19 cellular contexts compared by ENCODE assay signal in the genomic region with DNA sequence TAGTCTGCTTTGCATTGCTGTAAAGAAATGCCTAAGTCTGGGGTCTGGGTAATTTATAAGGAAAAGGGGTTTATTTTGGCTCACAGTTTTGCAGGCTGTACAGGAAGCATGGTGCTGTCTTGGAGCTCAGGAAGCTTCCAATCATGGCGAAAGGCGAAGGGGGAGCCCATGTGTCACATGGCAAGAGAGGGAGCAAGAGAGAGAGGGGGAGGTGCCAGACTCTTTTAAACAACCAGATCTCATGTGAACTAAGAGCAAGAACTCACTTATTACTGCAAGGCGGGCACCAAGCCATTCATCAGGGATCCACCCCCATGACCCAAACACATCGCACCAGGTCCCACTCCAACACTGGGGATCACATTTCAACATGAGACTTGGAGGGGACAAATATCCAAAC.
"Had no signal": no experiment of that assay in that cellular context is flagged by ENCODE, and none has a peak within 500 bp of the region (broad histone marks: within the 10 kb centered on the region; RNA-seq: fewer than 3 reads in every experiment).

No MANE protein-coding gene starts in this region.

- H3K4me1 Mint-ChIP-seq: naive thymus-derived CD4-positive, alpha-beta T cell; nephron progenitor cell; stimulated activated memory B cell treated with anti-CD40 and anti-IgM and Interleukin-4, amounts not matched to agents 10 μg/mL and 1 μg/mL and 100 μg/mL, for 72 hours had no signal

- H3K27ac Mint-ChIP-seq: naive thymus-derived CD4-positive, alpha-beta T cell; nephron progenitor cell; stimulated activated memory B cell treated with anti-CD40 and anti-IgM and Interleukin-4, amounts not matched to agents 10 μg/mL and 1 μg/mL and 100 μg/mL, for 72 hours; stimulated activated naive CD8-positive, alpha-beta T cell treated with anti-CD3 and anti-CD28 coated beads, Interleukin-15, Interleukin-2, amounts not matched to agents 100 ng/mL and 50 ng/mL, for 24 hours had no signal

- H3K4me3 Mint-ChIP-seq: naive thymus-derived CD4-positive, alpha-beta T cell; nephron progenitor cell; stimulated activated memory B cell treated with anti-CD40 and anti-IgM and Interleukin-4, amounts not matched to agents 10 μg/mL and 1 μg/mL and 100 μg/mL, for 72 hours; stimulated activated naive CD8-positive, alpha-beta T cell treated with anti-CD3 and anti-CD28 coated beads, Interleukin-15, Interleukin-2, amounts not matched to agents 100 ng/mL and 50 ng/mL, for 24 hours had no signal

- H3K9me3 ChIP-seq: colonic mucosa, gastrocnemius medialis, neutrophil, tibial artery, vagina had no signal

- H3K4me3 ChIP-seq: colonic mucosa, gastrocnemius medialis, ovary, spleen, tibial artery, upper lobe of left lung, vagina had no signal

- H3K27ac ChIP-seq: colonic mucosa, gastrocnemius medialis, neutrophil, ovary, spleen, tibial artery, upper lobe of left lung, vagina had no signal

- DNase-seq: colonic mucosa; effector CD8-positive, alpha-beta T cell; gastrocnemius medialis; mesendoderm; nephron progenitor cell; ovary; spleen; stimulated activated CD4-positive, alpha-beta T cell treated with anti-CD3 and anti-CD28 coated beads, Interleukin-15, amount 100 ng/mL, for 24 hours; stimulated activated CD4-positive, alpha-beta T cell treated with anti-CD3 and anti-CD28 coated beads, Interleukin-1b, Interleukin-23, amount 100 ng/mL, for 48 hours; stimulated activated CD4-positive, alpha-beta T cell treated with anti-CD3 and anti-CD28 coated beads, Interleukin-4, amount 100 ng/mL, for 24 hours; tibial artery had no signal

- H3K27me3 ChIP-seq: colonic mucosa, neutrophil, ovary, upper lobe of left lung, vagina had no signal

- H3K36me3 Mint-ChIP-seq: naive thymus-derived CD4-positive, alpha-beta T cell; stimulated activated memory B cell treated with anti-CD40 and anti-IgM and Interleukin-4, amounts not matched to agents 10 μg/mL and 1 μg/mL and 100 μg/mL, for 72 hours had no signal

- ATAC-seq: gastrocnemius medialis; naive thymus-derived CD4-positive, alpha-beta T cell; sciatic nerve; stimulated activated memory B cell treated with anti-CD40 and anti-IgM and Interleukin-4, amounts not matched to agents 10 μg/mL and 1 μg/mL and 100 μg/mL, for 72 hours had no signal

- FAIRE-seq: endometrium had no signal

- H3K9me3 Mint-ChIP-seq: naive thymus-derived CD4-positive, alpha-beta T cell; nephron progenitor cell; stimulated activated memory B cell treated with anti-CD40 and anti-IgM and Interleukin-4, amounts not matched to agents 10 μg/mL and 1 μg/mL and 100 μg/mL, for 72 hours; stimulated activated naive CD8-positive, alpha-beta T cell treated with anti-CD3 and anti-CD28 coated beads, Interleukin-15, Interleukin-2, amounts not matched to agents 100 ng/mL and 50 ng/mL, for 24 hours had no signal

- H3K27me3 Mint-ChIP-seq: naive thymus-derived CD4-positive, alpha-beta T cell; stimulated activated memory B cell treated with anti-CD40 and anti-IgM and Interleukin-4, amounts not matched to agents 10 μg/mL and 1 μg/mL and 100 μg/mL, for 72 hours; stimulated activated naive CD8-positive, alpha-beta T cell treated with anti-CD3 and anti-CD28 coated beads, Interleukin-15, Interleukin-2, amounts not matched to agents 100 ng/mL and 50 ng/mL, for 24 hours had no signal

- H3K36me3 ChIP-seq: colonic mucosa, gastrocnemius medialis, neutrophil, ovary, spleen, tibial artery, upper lobe of left lung, vagina had no signal

- H3K4me1 ChIP-seq: colonic mucosa, gastrocnemius medialis, spleen, tibial artery, upper lobe of left lung, vagina had no signal
